32 cellular contexts compared by ENCODE assay signal in genomic region chr14:105098316-105098715, GRCh38. TPM values are rescaled to one million over a fixed set of nuclear protein-coding genes. Genes with fewer than 3 reads are reported as not detected.
"Had no signal": no experiment of that assay in that cellular context is flagged by ENCODE, and none has a peak within 500 bp of the region (broad histone marks: within the 10 kb centered on the region; RNA-seq: fewer than 3 reads in every experiment).

No MANE protein-coding gene starts in this region.

- H3K36me3 ChIP-seq: brain microvascular endothelial cell, WERI-Rb-1 had no signal

- H3K27ac ChIP-seq: brain microvascular endothelial cell, coronary artery, dorsolateral prefrontal cortex, WERI-Rb-1 had no signal

- ATAC-seq: activated CD4-positive, CD25-positive, alpha-beta regulatory T cell treated with anti-CD3 and anti-CD28 coated beads, Interleukin-2, amount 50 U/mL, for 24 hours; activated CD8-positive, alpha-beta T cell treated with anti-CD3 and anti-CD28 coated beads for 36 hours; activated T-cell treated with anti-CD3 and anti-CD28 coated beads, Interleukin-2, amount 50 U/mL, for 4 hours; activated T-helper 17 cell treated with anti-CD3 and anti-CD28 coated beads, Interleukin-2, amount 50 U/mL, for 72 hours; T-cell had no signal

- H3K4me1 Mint-ChIP-seq: endodermal cell had no signal

- H3K27ac Mint-ChIP-seq: activated B cell treated with CpG ODN at 0.5 μM for 24 hours; activated CD8-positive, alpha-beta T cell treated with anti-CD3 and anti-CD28 coated beads for 36 hours; activated naive CD8-positive, alpha-beta T cell; activated T-helper 17 cell treated with anti-CD3 and anti-CD28 coated beads, Interleukin-2, amount 50 U/mL, for 72 hours; dendritic cell treated with granulocyte-macrophage colony-stimulating factor and Interleukin-4, amounts not matched to agents 40 ng/mL and 50 ng/mL, for 4 days; endodermal cell; T-cell; T-helper 1 cell treated with Interleukin-12 subunit alpha and Interleukin-12 subunit beta and Interleukin-4 antibody, amounts not matched to agents 30 μg/mL and 1 μg/mL, for 36 hours; T-helper 2 cell treated with Interferon-gamma antibody and Interleukin-4, amounts not matched to agents 5 μg/mL and 100 μg/mL, for 36 hours had no signal

- H3K4me3 ChIP-seq: coronary artery, dorsolateral prefrontal cortex had no signal

- H3K9me3 Mint-ChIP-seq: activated CD8-positive, alpha-beta T cell treated with anti-CD3 and anti-CD28 coated beads for 36 hours; T-helper 1 cell treated with Interleukin-12 subunit alpha and Interleukin-12 subunit beta and Interleukin-4 antibody, amounts not matched to agents 30 μg/mL and 1 μg/mL, for 36 hours had no signal

- DNase-seq: activated B cell treated with CpG ODN at 0.5 μM for 24 hours; activated CD4-positive, alpha-beta T cell treated with anti-CD3 and anti-CD28 coated beads for 48 hours; activated CD4-positive, alpha-beta T cell treated with anti-CD3 and anti-CD28 coated beads, Interleukin-2, amount 50 U/mL, for 1 hour; activated CD4-positive, alpha-beta T cell treated with anti-CD3 and anti-CD28 coated beads, Interleukin-2, amount 50 U/mL, for 48 hours; activated CD8-positive, alpha-beta memory T cell treated with anti-CD3 and anti-CD28 coated beads for 24 hours; activated CD8-positive, alpha-beta T cell treated with anti-CD3 and anti-CD28 coated beads for 36 hours; activated effector memory CD4-positive, alpha-beta T cell treated with Interleukin-2 at 50 U/mL for 16 hours; activated gamma-delta T cell treated with Interleukin-2 at 50 U/mL for 16 hours; activated naive CD4-positive, alpha-beta T cell treated with anti-CD3 and anti-CD28 coated beads, Interleukin-2, amount 50 U/mL, for 16 hours; activated naive CD4-positive, alpha-beta T cell treated with Interleukin-2 at 50 U/mL for 16 hours; activated T-cell treated with anti-CD3 and anti-CD28 coated beads, Interleukin-2, amount 50 U/mL, for 4 hours; amniotic stem cell; anterior cingulate cortex; brain microvascular endothelial cell; caudate nucleus; cerebellar nuclear complex; dorsolateral prefrontal cortex; effector memory CD4-positive, alpha-beta T cell; endodermal cell; foreskin fibroblast; head of caudate nucleus; T-cell; T1000; WERI-Rb-1 had no signal

- H3K4me3 Mint-ChIP-seq: activated B cell treated with CpG ODN at 0.5 μM for 24 hours; activated CD8-positive, alpha-beta T cell treated with anti-CD3 and anti-CD28 coated beads for 36 hours; activated naive CD8-positive, alpha-beta T cell; activated T-cell treated with anti-CD3 and anti-CD28 coated beads, Interleukin-2, amount 50 U/mL, for 4 hours; activated T-helper 17 cell treated with anti-CD3 and anti-CD28 coated beads, Interleukin-2, amount 50 U/mL, for 72 hours; dendritic cell treated with granulocyte-macrophage colony-stimulating factor and Interleukin-4, amounts not matched to agents 40 ng/mL and 50 ng/mL, for 4 days; endodermal cell; T-cell; T-helper 1 cell treated with Interleukin-12 subunit alpha and Interleukin-12 subunit beta and Interleukin-4 antibody, amounts not matched to agents 30 μg/mL and 1 μg/mL, for 36 hours; T-helper 2 cell treated with Interferon-gamma antibody and Interleukin-4, amounts not matched to agents 5 μg/mL and 100 μg/mL, for 36 hours had no signal

RNA-seq across cellular contexts. Expression of gene GPR132, which starts 33.1 kb away (rescaled TPM):
- total RNA-seq: bronchial epithelial cell had no signal
